ENCODE assay signal across 9 cellular contexts in genomic region chr16:25012525-25012991, GRCh38. TPM values are rescaled to one million over a fixed set of nuclear protein-coding genes. Genes with fewer than 3 reads are reported as not detected.
A peak's percentile ranks its signal among the peaks of the same experiment; 100 is the strongest.
DNase-seq lines count a peak whose midpoint lies in the region; ATAC-seq and TF ChIP-seq lines count a peak whose summit lies in the region.
"Had no signal": no experiment of that assay in that cellular context is flagged by ENCODE, and none has a peak within 500 bp of the region (broad histone marks: within the 10 kb centered on the region; RNA-seq: fewer than 3 reads in every experiment).

No MANE protein-coding gene starts in this region.

- H3K27ac Mint-ChIP-seq in activated CD8-positive, alpha-beta memory T cell treated with anti-CD3 and anti-CD28 coated beads, Interleukin-2, amount 10 ng/mL, durations not matched to agents 7 days and 5 days, result peak overlapping the region; percentile 12

- H3K4me3 ChIP-seq in gastroesophageal sphincter (peak overlapping the region in 1 of 2 donors; percentile 94), suprapubic skin (peak overlapping the region; percentile 93)

- TF ChIP-seq POLR2A in gastroesophageal sphincter (IDR thresholded peaks at IDR 0.05) (no peak), suprapubic skin (IDR thresholded peaks at IDR 0.05) (no peak)

- peak overlapping the region; percentile 85 for H3K4me3 Mint-ChIP-seq in activated CD8-positive, alpha-beta memory T cell treated with anti-CD3 and anti-CD28 coated beads, Interleukin-2, amount 10 ng/mL, durations not matched to agents 7 days and 5 days

- WGBS in gastroesophageal sphincter (ENCODE audit: low coverage in 1 of 2), 2 donors, result 32 to 40% methylated on average over 2 to 3 of the region's 3 CpGs
- 25% methylated on average over 3 of the region's 3 CpGs for WGBS in suprapubic skin

- CTCF ChIA-PET in activated CD8-positive, alpha-beta memory T cell treated with anti-CD3 and anti-CD28 coated beads, Interleukin-2, amount 10 ng/mL, durations not matched to agents 7 days and 5 days (lab: Charles Lee), result no interaction called here

- H3K27me3 ChIP-seq in gastroesophageal sphincter (no peaks in the 10 kb centered on the region), suprapubic skin (no peaks in the 10 kb centered on the region)

- no peak for TF ChIP-seq CTCF in gastroesophageal sphincter (IDR thresholded peaks at IDR 0.05)
- TF ChIP-seq CTCF in suprapubic skin (IDR thresholded peaks at IDR 0.05), result no peak

- H3K9me3 ChIP-seq in gastroesophageal sphincter (no peaks in the 10 kb centered on the region), suprapubic skin (no peaks in the 10 kb centered on the region)

- H3K27ac ChIP-seq in gastroesophageal sphincter, result peak overlapping the region in 3 of 4 donors; percentile 56 to 99 (median 97)
- peak overlapping the region; percentile 62 for H3K27ac ChIP-seq in suprapubic skin

- H3K36me3 Mint-ChIP-seq in activated CD8-positive, alpha-beta memory T cell treated with anti-CD3 and anti-CD28 coated beads, Interleukin-2, amount 10 ng/mL, durations not matched to agents 7 days and 5 days, result peaks cover 42% of the 10 kb centered on the region

- no peak for DNase-seq in activated CD8-positive, alpha-beta memory T cell treated with anti-CD3 and anti-CD28 coated beads, Interleukin-2, amount 10 ng/mL, durations not matched to agents 7 days and 5 days
- no peak for DNase-seq in activated CD8-positive, alpha-beta memory T cell treated with anti-CD3 and anti-CD28 coated beads, Interleukin-2, amount 50 U/mL, for 48 hours
- DNase-seq in SW480 (ENCODE audit: low spot score) (peak; percentile 59), suprapubic skin (ENCODE audit: low spot score in 2 of 2) (peak in 1 of 2 donors; percentile 65), DMS114 treated with DMSO at 0.1 percent for 48 hours (lab: John Stamatoyannopoulos, UW; ENCODE audit: unreplicated experiment) (no peak), NCI-H446 (lab: John Stamatoyannopoulos, UW) (no peak), germinal center (ENCODE audit: low spot score) (no peak)
- DNase-seq: NCI-H1436 treated with DMSO at 0.1 percent for 48 hours had no signal

- H3K4me1 ChIP-seq in gastroesophageal sphincter (peaks cover 0 to 74% (median 39%) of the 10 kb centered on the region in 3 donors), suprapubic skin (peaks cover 54% of the 10 kb centered on the region)

- no peaks in the 10 kb centered on the region for H3K9me3 Mint-ChIP-seq in activated CD8-positive, alpha-beta memory T cell treated with anti-CD3 and anti-CD28 coated beads, Interleukin-2, amount 10 ng/mL, durations not matched to agents 7 days and 5 days (ENCODE audit: low read depth)

- H3K36me3 ChIP-seq in gastroesophageal sphincter, result peaks cover 0 to 11% of the 10 kb centered on the region in 2 donors
- no peaks in the 10 kb centered on the region for H3K36me3 ChIP-seq in suprapubic skin

- H3K27me3 Mint-ChIP-seq in activated CD8-positive, alpha-beta memory T cell treated with anti-CD3 and anti-CD28 coated beads, Interleukin-2, amount 10 ng/mL, durations not matched to agents 7 days and 5 days, result no peaks in the 10 kb centered on the region

- TF ChIP-seq EP300 in gastroesophageal sphincter (IDR thresholded peaks at IDR 0.05) (no peak), suprapubic skin (IDR thresholded peaks at IDR 0.05) (no peak)

- no peak for ATAC-seq in activated CD8-positive, alpha-beta memory T cell treated with anti-CD3 and anti-CD28 coated beads, Interleukin-2, amount 10 ng/mL, durations not matched to agents 7 days and 5 days
- ATAC-seq in gastroesophageal sphincter, result peak; percentile 44

- peaks cover 69% of the 10 kb centered on the region for H3K4me1 Mint-ChIP-seq in activated CD8-positive, alpha-beta memory T cell treated with anti-CD3 and anti-CD28 coated beads, Interleukin-2, amount 10 ng/mL, durations not matched to agents 7 days and 5 days

RNA-seq across cellular contexts. Expression of gene ARHGAP17, which starts 2.6 kb away (rescaled TPM):
- total RNA-seq in activated CD8-positive, alpha-beta memory T cell treated with anti-CD3 and anti-CD28 coated beads, Interleukin-2, amount 10 ng/mL, durations not matched to agents 7 days and 5 days, result 10 to 100 TPM; 69.4 to 80.8 TPM
- total RNA-seq in gastroesophageal sphincter (10 to 100 TPM; 40.8 to 51.2 (median 46.2) TPM), suprapubic skin (10 to 100 TPM; 47.5 to 71.4 (median 55.8) TPM)
